In genomic region chr18:75544496-75544895, GRCh38 we compare ENCODE assay signal across 16 cellular contexts.
DNase-seq lines count a peak whose midpoint lies in the region; ATAC-seq and TF ChIP-seq lines count a peak whose summit lies in the region.
"Had no signal": no experiment of that assay in that cellular context is flagged by ENCODE, and none has a peak within 500 bp of the region (broad histone marks: within the 10 kb centered on the region; RNA-seq: fewer than 3 reads in every experiment).

No MANE protein-coding gene starts in this region.

- H3K36me3 Mint-ChIP-seq in HFFc6 (ENCODE audit: low read depth) = no peaks in the 10 kb centered on the region; the same call in 1 of the 2 replicates
- H3K36me3 Mint-ChIP-seq in stimulated activated memory B cell treated with anti-CD40 and anti-IgM and Interleukin-4, amounts not matched to agents 10 μg/mL and 1 μg/mL and 100 μg/mL, for 72 hours = no peaks in the 10 kb centered on the region
- H3K36me3 Mint-ChIP-seq in activated CD8-positive, alpha-beta memory T cell treated with anti-CD3 and anti-CD28 coated beads, Interleukin-2, amount 10 ng/mL, durations not matched to agents 7 days and 5 days = no peaks in the 10 kb centered on the region
- H3K36me3 Mint-ChIP-seq: activated naive CD8-positive, alpha-beta T cell treated with anti-CD3 and anti-CD28 coated beads, Interleukin-2, amount 10 ng/mL, durations not matched to agents 7 days and 5 days; stimulated activated effector memory CD8-positive, alpha-beta T cell treated with anti-CD3 and anti-CD28 coated beads, Interleukin-12 subunit alpha, Interleukin-12 subunit beta, amount 100 ng/mL, for 72 hours had no signal

- H3K9me3 Mint-ChIP-seq in HFFc6 = no peaks in the 10 kb centered on the region
- peaks cover 8% of the 10 kb centered on the region for H3K9me3 Mint-ChIP-seq in stimulated activated memory B cell treated with anti-CD40 and anti-IgM and Interleukin-4, amounts not matched to agents 10 μg/mL and 1 μg/mL and 100 μg/mL, for 72 hours
- H3K9me3 Mint-ChIP-seq in activated CD8-positive, alpha-beta memory T cell treated with anti-CD3 and anti-CD28 coated beads, Interleukin-2, amount 10 ng/mL, durations not matched to agents 7 days and 5 days (ENCODE audit: low read depth) = no peaks in the 10 kb centered on the region
- H3K9me3 Mint-ChIP-seq: activated naive CD8-positive, alpha-beta T cell treated with anti-CD3 and anti-CD28 coated beads, Interleukin-2, amount 10 ng/mL, durations not matched to agents 7 days and 5 days; stimulated activated effector memory CD8-positive, alpha-beta T cell treated with anti-CD3 and anti-CD28 coated beads, Interleukin-12 subunit alpha, Interleukin-12 subunit beta, amount 100 ng/mL, for 72 hours had no signal

- no peak for ATAC-seq in GM18502 (IDR thresholded peaks at IDR 0.05; ENCODE audit: poor library complexity, unreplicated experiment)
- no peak for ATAC-seq in stimulated activated memory B cell treated with anti-CD40 and anti-IgM and Interleukin-4, amounts not matched to agents 10 μg/mL and 1 μg/mL and 100 μg/mL, for 72 hours
- ATAC-seq in GM18858 (IDR thresholded peaks at IDR 0.05; ENCODE audit: unreplicated experiment) = no peak
- no peak for ATAC-seq in activated CD8-positive, alpha-beta memory T cell treated with anti-CD3 and anti-CD28 coated beads, Interleukin-2, amount 10 ng/mL, durations not matched to agents 7 days and 5 days
- ATAC-seq: stimulated activated effector memory CD8-positive, alpha-beta T cell treated with anti-CD3 and anti-CD28 coated beads, Interleukin-12 subunit alpha, Interleukin-12 subunit beta, amount 100 ng/mL, for 72 hours had no signal

- H3K4me3 ChIP-seq in AG09309 (ENCODE audit: control insufficient read depth, low read depth, low read length) (no peak overlapping the region), astrocyte of the spinal cord (ENCODE audit: low read depth, low read length) (no peak overlapping the region)
- H3K4me3 ChIP-seq: hepatocyte, skin epidermis, transverse colon had no signal

- peak overlapping the region; percentile 9; the same call in 1 of the 2 replicates for H3K4me3 Mint-ChIP-seq in HFFc6
- no peak overlapping the region for H3K4me3 Mint-ChIP-seq in stimulated activated memory B cell treated with anti-CD40 and anti-IgM and Interleukin-4, amounts not matched to agents 10 μg/mL and 1 μg/mL and 100 μg/mL, for 72 hours
- H3K4me3 Mint-ChIP-seq in activated CD8-positive, alpha-beta memory T cell treated with anti-CD3 and anti-CD28 coated beads, Interleukin-2, amount 10 ng/mL, durations not matched to agents 7 days and 5 days = no peak overlapping the region
- H3K4me3 Mint-ChIP-seq: activated naive CD8-positive, alpha-beta T cell treated with anti-CD3 and anti-CD28 coated beads, Interleukin-2, amount 10 ng/mL, durations not matched to agents 7 days and 5 days; stimulated activated effector memory CD8-positive, alpha-beta T cell treated with anti-CD3 and anti-CD28 coated beads, Interleukin-12 subunit alpha, Interleukin-12 subunit beta, amount 100 ng/mL, for 72 hours had no signal

- H3K27me3 Mint-ChIP-seq in HFFc6 (ENCODE audit: insufficient read depth) = peaks cover 8% of the 10 kb centered on the region
- peaks cover 12% of the 10 kb centered on the region for H3K27me3 Mint-ChIP-seq in stimulated activated memory B cell treated with anti-CD40 and anti-IgM and Interleukin-4, amounts not matched to agents 10 μg/mL and 1 μg/mL and 100 μg/mL, for 72 hours
- H3K27me3 Mint-ChIP-seq in activated CD8-positive, alpha-beta memory T cell treated with anti-CD3 and anti-CD28 coated beads, Interleukin-2, amount 10 ng/mL, durations not matched to agents 7 days and 5 days = peaks cover 17% of the 10 kb centered on the region

- in situ Hi-C loops in astrocyte of the spinal cord (cut with HindIII; ENCODE audit: low sequenced_read_pairs) = no loop called here

- DNase-seq in AG09309 (ENCODE audit: low read depth) (peak; percentile 32), HFFc6 (peak; percentile 71), astrocyte of the spinal cord (ENCODE audit: low read depth, low spot score) (peak; percentile 37), iris pigment epithelial cell (ENCODE audit: low read depth) (peak; percentile 8)
- DNase-seq in activated CD8-positive, alpha-beta memory T cell treated with anti-CD3 and anti-CD28 coated beads, Interleukin-2, amount 10 ng/mL, durations not matched to agents 7 days and 5 days = no peak
- DNase-seq: activated CD4-positive, alpha-beta T cell treated with anti-CD3 and anti-CD28 coated beads, Interleukin-2, amount 50 U/mL, for 1 hour; activated naive CD8-positive, alpha-beta T cell treated with anti-CD3 and anti-CD28 coated beads, Interleukin-2, amount 10 ng/mL, durations not matched to agents 7 days and 5 days; NCI-H1092 treated with DMSO at 0.1 percent for 48 hours; NCI-H2227 treated with DMSO at 0.1 percent for 48 hours; transverse colon had no signal

- TF ChIP-seq CTCF in AG09309 (IDR thresholded peaks at IDR 0.05; ENCODE audit: control insufficient read depth, insufficient read depth, low read depth, low read length, missing control alignments) (no peak), HFFc6 (IDR thresholded peaks at IDR 0.05) (no peak), astrocyte of the spinal cord (IDR thresholded peaks at IDR 0.05; ENCODE audit: low read depth, low read length) (no peak)

- peak overlapping the region; percentile 64 for H3K27ac Mint-ChIP-seq in HFFc6
- H3K27ac Mint-ChIP-seq in stimulated activated memory B cell treated with anti-CD40 and anti-IgM and Interleukin-4, amounts not matched to agents 10 μg/mL and 1 μg/mL and 100 μg/mL, for 72 hours = no peak overlapping the region
- no peak overlapping the region for H3K27ac Mint-ChIP-seq in activated CD8-positive, alpha-beta memory T cell treated with anti-CD3 and anti-CD28 coated beads, Interleukin-2, amount 10 ng/mL, durations not matched to agents 7 days and 5 days
- H3K27ac Mint-ChIP-seq: activated naive CD8-positive, alpha-beta T cell treated with anti-CD3 and anti-CD28 coated beads, Interleukin-2, amount 10 ng/mL, durations not matched to agents 7 days and 5 days; stimulated activated effector memory CD8-positive, alpha-beta T cell treated with anti-CD3 and anti-CD28 coated beads, Interleukin-12 subunit alpha, Interleukin-12 subunit beta, amount 100 ng/mL, for 72 hours had no signal

- CTCF ChIA-PET in activated CD8-positive, alpha-beta memory T cell treated with anti-CD3 and anti-CD28 coated beads, Interleukin-2, amount 10 ng/mL, durations not matched to agents 7 days and 5 days (lab: Charles Lee) = no interaction called here

- peaks cover 21% of the 10 kb centered on the region for H3K4me1 Mint-ChIP-seq in HFFc6 (ENCODE audit: low read depth)
- no peaks in the 10 kb centered on the region for H3K4me1 Mint-ChIP-seq in stimulated activated memory B cell treated with anti-CD40 and anti-IgM and Interleukin-4, amounts not matched to agents 10 μg/mL and 1 μg/mL and 100 μg/mL, for 72 hours
- no peaks in the 10 kb centered on the region for H3K4me1 Mint-ChIP-seq in activated CD8-positive, alpha-beta memory T cell treated with anti-CD3 and anti-CD28 coated beads, Interleukin-2, amount 10 ng/mL, durations not matched to agents 7 days and 5 days
- H3K4me1 Mint-ChIP-seq: activated naive CD8-positive, alpha-beta T cell treated with anti-CD3 and anti-CD28 coated beads, Interleukin-2, amount 10 ng/mL, durations not matched to agents 7 days and 5 days; stimulated activated effector memory CD8-positive, alpha-beta T cell treated with anti-CD3 and anti-CD28 coated beads, Interleukin-12 subunit alpha, Interleukin-12 subunit beta, amount 100 ng/mL, for 72 hours had no signal
